ENCODE assay signal across 2 cellular contexts in the genomic region with DNA sequence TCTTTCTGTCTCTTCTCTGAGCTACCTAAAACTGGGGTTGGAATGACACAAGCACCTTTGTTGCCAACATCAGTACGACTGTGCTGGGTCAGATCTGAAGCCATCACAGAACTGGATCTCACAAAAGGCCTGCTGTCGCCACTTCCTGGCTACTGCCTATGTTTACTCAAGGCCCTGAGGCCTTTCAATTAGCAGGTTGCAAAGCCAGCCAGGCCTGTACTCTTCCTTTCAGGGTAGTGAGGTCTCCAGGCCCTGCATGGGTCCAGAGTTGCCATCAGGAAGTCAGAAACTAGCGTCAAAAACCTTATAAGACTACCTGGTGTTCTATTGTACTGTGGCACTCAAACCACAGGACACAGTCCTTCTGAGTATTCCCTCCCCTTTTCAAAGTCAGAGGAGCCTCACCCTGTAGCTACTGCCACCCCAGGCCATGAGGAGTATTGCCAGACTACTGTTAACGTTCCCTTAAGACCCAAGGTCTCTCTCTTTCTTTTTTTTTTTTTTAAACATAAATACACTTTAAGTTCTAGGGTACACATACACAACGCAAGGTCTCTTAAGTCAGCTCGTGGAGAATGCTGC.
TF ChIP-seq lines count a peak whose summit lies in the region.

No MANE protein-coding gene starts in this region.

TF ChIP-seq in GM23338, 12 proteins besides CTCF, POLR2A, EP300 and RAD21 (continued from another document and continues in another):
- TF ChIP-seq EZH2phosphoT487 (IDR thresholded peaks at IDR 0.05; ENCODE audit: unreplicated experiment) (no peak), STAT1 (IDR thresholded peaks at IDR 0.05; ENCODE audit: unreplicated experiment) (no peak), EZH2 (IDR thresholded peaks at IDR 0.05; ENCODE audit: low read depth, unreplicated experiment) (no peak), JUNB (IDR thresholded peaks at IDR 0.05; ENCODE audit: unreplicated experiment) (no peak), ZNF114 (CRISPR knock-in tag; IDR thresholded peaks at IDR 0.05) (no peak), CREB1 (CRISPR knock-in tag; IDR thresholded peaks at IDR 0.05; ENCODE audit: low read depth) (no peak), ZNF331 (CRISPR knock-in tag; IDR thresholded peaks at IDR 0.05; ENCODE audit: low read depth) (no peak)
- TF ChIP-seq, protein P1, sequence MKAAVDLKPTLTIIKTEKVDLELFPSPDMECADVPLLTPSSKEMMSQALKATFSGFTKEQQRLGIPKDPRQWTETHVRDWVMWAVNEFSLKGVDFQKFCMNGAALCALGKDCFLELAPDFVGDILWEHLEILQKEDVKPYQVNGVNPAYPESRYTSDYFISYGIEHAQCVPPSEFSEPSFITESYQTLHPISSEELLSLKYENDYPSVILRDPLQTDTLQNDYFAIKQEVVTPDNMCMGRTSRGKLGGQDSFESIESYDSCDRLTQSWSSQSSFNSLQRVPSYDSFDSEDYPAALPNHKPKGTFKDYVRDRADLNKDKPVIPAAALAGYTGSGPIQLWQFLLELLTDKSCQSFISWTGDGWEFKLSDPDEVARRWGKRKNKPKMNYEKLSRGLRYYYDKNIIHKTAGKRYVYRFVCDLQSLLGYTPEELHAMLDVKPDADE (IDR thresholded peaks at IDR 0.05) = no peak
- TF ChIP-seq, protein P2, sequence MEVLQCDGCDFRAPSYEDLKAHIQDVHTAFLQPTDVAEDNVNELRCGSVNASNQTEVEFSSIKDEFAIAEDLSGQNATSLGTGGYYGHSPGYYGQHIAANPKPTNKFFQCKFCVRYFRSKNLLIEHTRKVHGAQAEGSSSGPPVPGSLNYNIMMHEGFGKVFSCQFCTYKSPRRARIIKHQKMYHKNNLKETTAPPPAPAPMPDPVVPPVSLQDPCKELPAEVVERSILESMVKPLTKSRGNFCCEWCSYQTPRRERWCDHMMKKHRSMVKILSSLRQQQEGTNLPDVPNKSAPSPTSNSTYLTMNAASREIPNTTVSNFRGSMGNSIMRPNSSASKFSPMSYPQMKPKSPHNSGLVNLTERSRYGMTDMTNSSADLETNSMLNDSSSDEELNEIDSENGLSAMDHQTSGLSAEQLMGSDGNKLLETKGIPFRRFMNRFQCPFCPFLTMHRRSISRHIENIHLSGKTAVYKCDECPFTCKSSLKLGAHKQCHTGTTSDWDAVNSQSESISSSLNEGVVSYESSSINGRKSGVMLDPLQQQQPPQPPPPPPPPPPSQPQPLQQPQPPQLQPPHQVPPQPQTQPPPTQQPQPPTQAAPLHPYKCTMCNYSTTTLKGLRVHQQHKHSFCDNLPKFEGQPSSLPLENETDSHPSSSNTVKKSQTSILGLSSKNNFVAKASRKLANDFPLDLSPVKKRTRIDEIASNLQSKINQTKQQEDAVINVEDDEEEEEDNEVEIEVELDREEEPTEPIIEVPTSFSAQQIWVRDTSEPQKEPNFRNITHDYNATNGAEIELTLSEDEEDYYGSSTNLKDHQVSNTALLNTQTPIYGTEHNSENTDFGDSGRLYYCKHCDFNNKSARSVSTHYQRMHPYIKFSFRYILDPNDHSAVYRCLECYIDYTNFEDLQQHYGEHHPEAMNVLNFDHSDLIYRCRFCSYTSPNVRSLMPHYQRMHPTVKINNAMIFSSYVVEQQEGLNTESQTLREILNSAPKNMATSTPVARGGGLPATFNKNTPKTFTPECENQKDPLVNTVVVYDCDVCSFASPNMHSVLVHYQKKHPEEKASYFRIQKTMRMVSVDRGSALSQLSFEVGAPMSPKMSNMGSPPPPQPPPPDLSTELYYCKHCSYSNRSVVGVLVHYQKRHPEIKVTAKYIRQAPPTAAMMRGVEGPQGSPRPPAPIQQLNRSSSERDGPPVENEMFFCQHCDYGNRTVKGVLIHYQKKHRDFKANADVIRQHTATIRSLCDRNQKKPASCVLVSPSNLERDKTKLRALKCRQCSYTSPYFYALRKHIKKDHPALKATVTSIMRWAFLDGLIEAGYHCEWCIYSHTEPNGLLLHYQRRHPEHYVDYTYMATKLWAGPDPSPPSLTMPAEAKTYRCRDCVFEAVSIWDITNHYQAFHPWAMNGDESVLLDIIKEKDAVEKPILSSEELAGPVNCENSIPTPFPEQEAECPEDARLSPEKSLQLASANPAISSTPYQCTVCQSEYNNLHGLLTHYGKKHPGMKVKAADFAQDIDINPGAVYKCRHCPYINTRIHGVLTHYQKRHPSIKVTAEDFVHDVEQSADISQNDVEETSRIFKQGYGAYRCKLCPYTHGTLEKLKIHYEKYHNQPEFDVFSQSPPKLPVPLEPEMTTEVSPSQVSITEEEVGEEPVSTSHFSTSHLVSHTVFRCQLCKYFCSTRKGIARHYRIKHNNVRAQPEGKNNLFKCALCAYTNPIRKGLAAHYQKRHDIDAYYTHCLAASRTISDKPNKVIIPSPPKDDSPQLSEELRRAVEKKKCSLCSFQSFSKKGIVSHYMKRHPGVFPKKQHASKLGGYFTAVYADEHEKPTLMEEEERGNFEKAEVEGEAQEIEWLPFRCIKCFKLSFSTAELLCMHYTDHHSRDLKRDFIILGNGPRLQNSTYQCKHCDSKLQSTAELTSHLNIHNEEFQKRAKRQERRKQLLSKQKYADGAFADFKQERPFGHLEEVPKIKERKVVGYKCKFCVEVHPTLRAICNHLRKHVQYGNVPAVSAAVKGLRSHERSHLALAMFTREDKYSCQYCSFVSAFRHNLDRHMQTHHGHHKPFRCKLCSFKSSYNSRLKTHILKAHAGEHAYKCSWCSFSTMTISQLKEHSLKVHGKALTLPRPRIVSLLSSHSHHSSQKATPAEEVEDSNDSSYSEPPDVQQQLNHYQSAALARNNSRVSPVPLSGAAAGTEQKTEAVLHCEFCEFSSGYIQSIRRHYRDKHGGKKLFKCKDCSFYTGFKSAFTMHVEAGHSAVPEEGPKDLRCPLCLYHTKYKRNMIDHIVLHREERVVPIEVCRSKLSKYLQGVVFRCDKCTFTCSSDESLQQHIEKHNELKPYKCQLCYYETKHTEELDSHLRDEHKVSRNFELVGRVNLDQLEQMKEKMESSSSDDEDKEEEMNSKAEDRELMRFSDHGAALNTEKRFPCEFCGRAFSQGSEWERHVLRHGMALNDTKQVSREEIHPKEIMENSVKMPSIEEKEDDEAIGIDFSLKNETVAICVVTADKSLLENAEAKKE (CRISPR knock-in tag; IDR thresholded peaks at IDR 0.05) = no peak

TF ChIP-seq in endothelial cell of umbilical vein, 7 proteins besides CTCF, POLR2A, EP300 and RAD21 (continued from another document):
- TF ChIP-seq, protein P3, sequence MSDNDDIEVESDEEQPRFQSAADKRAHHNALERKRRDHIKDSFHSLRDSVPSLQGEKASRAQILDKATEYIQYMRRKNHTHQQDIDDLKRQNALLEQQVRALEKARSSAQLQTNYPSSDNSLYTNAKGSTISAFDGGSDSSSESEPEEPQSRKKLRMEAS (IDR thresholded peaks at IDR 0.05; ENCODE audit: insufficient read depth, insufficient read length) = no peak
- no peak for TF ChIP-seq GATA2 (IDR thresholded peaks at IDR 0.05; ENCODE audit: insufficient read depth, insufficient read length, low read depth, low read length)
- no peak for TF ChIP-seq EZH2 (IDR thresholded peaks at IDR 0.05; ENCODE audit: borderline replicate concordance, low read depth, low read length, severe bottlenecking)
- no peak for TF ChIP-seq MYC (IDR thresholded peaks at IDR 0.05; ENCODE audit: low read depth, low read length)
